Comparison of ENCODE assay signal across 18 cellular contexts in the genomic region with DNA sequence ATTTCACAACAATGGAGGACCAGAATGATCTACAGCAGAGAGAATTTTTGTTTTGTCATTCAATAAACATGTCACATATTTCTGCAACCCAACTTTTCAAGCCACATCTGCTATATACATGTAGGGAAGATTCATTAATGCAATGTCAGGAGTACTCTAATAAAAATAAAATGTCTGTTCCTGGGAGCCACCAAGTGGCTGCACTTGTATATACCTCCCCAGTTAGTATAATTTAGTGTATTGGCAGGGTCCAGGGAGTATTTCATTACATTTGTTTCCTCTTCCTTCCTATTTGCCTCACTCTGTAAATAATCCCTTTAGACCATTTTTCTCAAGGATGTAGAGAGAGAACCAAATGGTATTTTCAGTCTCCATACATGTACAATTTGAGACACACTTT.
A peak's percentile ranks its signal among the peaks of the same experiment; 100 is the strongest.
DNase-seq lines count a peak whose midpoint lies in the region; ATAC-seq and TF ChIP-seq lines count a peak whose summit lies in the region.
"Had no signal": no experiment of that assay in that cellular context is flagged by ENCODE, and none has a peak within 500 bp of the region (broad histone marks: within the 10 kb centered on the region; RNA-seq: fewer than 3 reads in every experiment).

No MANE protein-coding gene starts in this region.

- DNase-seq in BE2C (no peak), GM10248 (ENCODE audit: extremely low spot score) (no peak), epithelial cell of esophagus (ENCODE audit: low read depth) (peak; percentile 8), ureter (ENCODE audit: low spot score) (no peak), NCI-H2227 (lab: John Stamatoyannopoulos, UW; ENCODE audit: unreplicated experiment) (no peak)
- no peak for DNase-seq in naive thymus-derived CD8-positive, alpha-beta T cell
- DNase-seq: erythroblast; GOT3; hypothalamus; naive thymus-derived CD4-positive, alpha-beta T cell; PC-9; stimulated activated CD4-positive, alpha-beta T cell treated with anti-CD3 and anti-CD28 coated beads, Interleukin-4, amount 100 ng/mL, for 24 hours; T-cell had no signal

- H3K36me3 ChIP-seq in BE2C (no peaks in the 10 kb centered on the region), OCI-LY1 (ENCODE audit: insufficient read depth, low read length) (no peaks in the 10 kb centered on the region)
- H3K36me3 ChIP-seq: right atrium auricular region had no signal

- TF ChIP-seq CTCF in BE2C (IDR thresholded peaks at IDR 0.05; ENCODE audit: low read depth, low read length) (peak; percentile 49), GM10248 (IDR thresholded peaks at IDR 0.05; ENCODE audit: control extremely low read depth, extremely low read depth, low read depth, missing control alignments) (peak; percentile 10), OCI-LY1 (IDR thresholded peaks at IDR 0.05; ENCODE audit: low read length) (peak; percentile 22; the same call in 1 of the 2 replicates), epithelial cell of esophagus (IDR thresholded peaks at IDR 0.05; ENCODE audit: insufficient read depth, low read depth, low read length, missing control alignments) (peak; percentile 12)

- H3K4me3 ChIP-seq in BE2C (ENCODE audit: low read depth, low read length) (no peak overlapping the region), OCI-LY1 (ENCODE audit: low read depth, low read length, poor library complexity, severe bottlenecking) (no peak overlapping the region), epithelial cell of esophagus (ENCODE audit: low read length) (no peak overlapping the region)
- H3K4me3 ChIP-seq: PC-9, right atrium auricular region had no signal

- H3K9me3 ChIP-seq in BE2C (no peaks in the 10 kb centered on the region), OCI-LY1 (ENCODE audit: low read length) (no peaks in the 10 kb centered on the region)
- H3K9me3 ChIP-seq: right atrium auricular region had no signal

- H3K79me2 ChIP-seq in OCI-LY1 (ENCODE audit: insufficient read depth, low read length) = no peaks in the 10 kb centered on the region

- H2AFZ ChIP-seq in OCI-LY1 (ENCODE audit: low read length) = no peak overlapping the region
- H2AFZ ChIP-seq: PC-9 had no signal

- no peaks in the 10 kb centered on the region for H3K4me1 Mint-ChIP-seq in naive thymus-derived CD8-positive, alpha-beta T cell
- H3K4me1 Mint-ChIP-seq: naive thymus-derived CD4-positive, alpha-beta T cell; T-cell had no signal

- POLR2A ChIA-PET in GM10248 (lab: Yijun Ruan, JAX) = no interaction called here
- POLR2A ChIA-PET in naive thymus-derived CD8-positive, alpha-beta T cell (lab: Charles Lee) = no interaction called here

- H3K36me3 Mint-ChIP-seq in naive thymus-derived CD8-positive, alpha-beta T cell = no peaks in the 10 kb centered on the region
- H3K36me3 Mint-ChIP-seq: activated naive CD8-positive, alpha-beta T cell; naive thymus-derived CD4-positive, alpha-beta T cell; T-cell had no signal

- H3K9me2 ChIP-seq in OCI-LY1 (ENCODE audit: low read depth, low read length) = no peaks in the 10 kb centered on the region

- H3K27me3 ChIP-seq in BE2C (no peaks in the 10 kb centered on the region), OCI-LY1 (ENCODE audit: insufficient read depth, low read length) (no peaks in the 10 kb centered on the region)
- H3K27me3 ChIP-seq: right atrium auricular region had no signal

- no peak overlapping the region for H3K27ac Mint-ChIP-seq in naive thymus-derived CD8-positive, alpha-beta T cell
- H3K27ac Mint-ChIP-seq: activated naive CD8-positive, alpha-beta T cell; naive thymus-derived CD4-positive, alpha-beta T cell; T-cell had no signal

- no peaks in the 10 kb centered on the region for H4K20me1 ChIP-seq in OCI-LY1 (ENCODE audit: insufficient read depth, low read length)

- no peak for ATAC-seq in naive thymus-derived CD8-positive, alpha-beta T cell
- no peak for ATAC-seq in GM18873 (IDR thresholded peaks at IDR 0.05; ENCODE audit: low FRiP score, unreplicated experiment)
- ATAC-seq: naive thymus-derived CD4-positive, alpha-beta T cell; T-cell had no signal

- no peak overlapping the region for H3K4me3 Mint-ChIP-seq in naive thymus-derived CD8-positive, alpha-beta T cell
- H3K4me3 Mint-ChIP-seq: activated naive CD8-positive, alpha-beta T cell; naive thymus-derived CD4-positive, alpha-beta T cell; T-cell had no signal

- H3K9me3 Mint-ChIP-seq in naive thymus-derived CD8-positive, alpha-beta T cell = peaks cover 0 to 5% (median 0%) of the 10 kb centered on the region in 9 donors

- H3K27ac ChIP-seq in OCI-LY1 (ENCODE audit: low read depth, low read length, poor library complexity, severe bottlenecking) = no peak overlapping the region
- H3K27ac ChIP-seq: KMS-11, PC-9, right atrium auricular region had no signal

- no peak overlapping the region for H3K9ac ChIP-seq in OCI-LY1 (ENCODE audit: low read length)
- H3K9ac ChIP-seq: KMS-11 had no signal

- CTCF ChIA-PET in GM10248 (lab: Yijun Ruan, JAX) = no interaction called here

- H3K4me2 ChIP-seq in OCI-LY1 (ENCODE audit: low read length) = no peak overlapping the region
- H3K4me2 ChIP-seq: KMS-11, PC-9 had no signal

- H3F3A ChIP-seq in OCI-LY1 (ENCODE audit: insufficient read depth, low read length) = no peaks in the 10 kb centered on the region

- peaks cover 22% of the 10 kb centered on the region for H3K4me1 ChIP-seq in BE2C
- no peaks in the 10 kb centered on the region for H3K4me1 ChIP-seq in OCI-LY1 (ENCODE audit: insufficient read depth, low read length, severe bottlenecking)
- H3K4me1 ChIP-seq: right atrium auricular region had no signal

- H3K27me3 Mint-ChIP-seq in naive thymus-derived CD8-positive, alpha-beta T cell = peaks cover 0 to 2% (median 0%) of the 10 kb centered on the region in 5 donors
- H3K27me3 Mint-ChIP-seq: activated naive CD8-positive, alpha-beta T cell; naive thymus-derived CD4-positive, alpha-beta T cell; T-cell had no signal
